ENCODE assay signal across 20 cellular contexts in genomic region chr11:61425367-61426131, GRCh38. TPM values are rescaled to one million over a fixed set of nuclear protein-coding genes. Genes with fewer than 3 reads are reported as not detected.
DNase-seq lines count a peak whose midpoint lies in the region; ATAC-seq lines count a peak whose summit lies in the region.
"Had no signal": no experiment of that assay in that cellular context is flagged by ENCODE, and none has a peak within 500 bp of the region (broad histone marks: within the 10 kb centered on the region; RNA-seq: fewer than 3 reads in every experiment).

No MANE protein-coding gene starts in this region.

- ATAC-seq in naive thymus-derived CD4-positive, alpha-beta T cell = no peak
- no peak for ATAC-seq in HG02588 (IDR thresholded peaks at IDR 0.05; ENCODE audit: unreplicated experiment)
- no peak for ATAC-seq in GM18867 (IDR thresholded peaks at IDR 0.05; ENCODE audit: unreplicated experiment)
- ATAC-seq: esophagus mucosa, gastroesophageal sphincter, upper lobe of right lung had no signal

- H3K4me1 Mint-ChIP-seq in activated CD4-positive, alpha-beta T cell treated with anti-CD3 and anti-CD28 coated beads, Interleukin-2, amount 10 ng/mL, durations not matched to agents 24 days and 14 days = peaks cover 38% of the 10 kb centered on the region
- peaks cover 54 to 84% (median 75%) of the 10 kb centered on the region in 3 donors for H3K4me1 Mint-ChIP-seq in CD8-positive, alpha-beta memory T cell
- H3K4me1 Mint-ChIP-seq in activated T-helper 1 cell treated with anti-CD3 and anti-CD28 coated beads, Interleukin-12 subunit alpha, Interleukin-12 subunit beta, Interleukin-2, Interleukin-4 antibody, amounts not matched to agents 30 ng/mL and 10 ng/mL and 1 ng/mL, durations not matched to agents 14 hours and 24 hours and 36 hours (ENCODE audit: low read depth) = peaks cover 62% of the 10 kb centered on the region
- H3K4me1 Mint-ChIP-seq in naive thymus-derived CD4-positive, alpha-beta T cell = peaks cover 35 to 83% (median 69%) of the 10 kb centered on the region in 7 donors

- no peaks in the 10 kb centered on the region for H3K9me3 ChIP-seq in CD8-positive, alpha-beta memory T cell (ENCODE audit: low read length)
- H3K9me3 ChIP-seq in naive thymus-derived CD4-positive, alpha-beta T cell (ENCODE audit: control insufficient read depth in 2 of 3, low read length in 3 of 3) = no peaks in the 10 kb centered on the region
- H3K9me3 ChIP-seq: adrenal gland, gastroesophageal sphincter, upper lobe of right lung had no signal

- H3K4me3 Mint-ChIP-seq in activated CD4-positive, alpha-beta T cell treated with anti-CD3 and anti-CD28 coated beads, Interleukin-2, amount 10 ng/mL, durations not matched to agents 24 days and 14 days = peak overlapping the region; percentile 30
- peak overlapping the region in 2 of 7 donors; percentile 61 to 75 for H3K4me3 Mint-ChIP-seq in CD8-positive, alpha-beta memory T cell
- no peak overlapping the region for H3K4me3 Mint-ChIP-seq in activated T-helper 1 cell treated with anti-CD3 and anti-CD28 coated beads, Interleukin-12 subunit alpha, Interleukin-12 subunit beta, Interleukin-2, Interleukin-4 antibody, amounts not matched to agents 30 ng/mL and 10 ng/mL and 1 ng/mL, durations not matched to agents 14 hours and 24 hours and 36 hours
- H3K4me3 Mint-ChIP-seq in naive thymus-derived CD4-positive, alpha-beta T cell = peak overlapping the region in 2 of 10 donors; percentile 7 to 46

- POLR2A ChIA-PET in CD8-positive, alpha-beta memory T cell (lab: Charles Lee) = interaction anchor here (0.6 kb wide), 1 partner anchor 1421 kb away, joined by 7 read pairs; no protein-coding TSS in a partner anchor
- POLR2A ChIA-PET in naive thymus-derived CD4-positive, alpha-beta T cell (lab: Charles Lee) = interaction anchor here (0.6 to 1.4 kb wide), 5 partner anchors 22 to 1132 kb away, joined by 3 to 7 read pairs (median 3); partner anchors contain the start of genes CYB561A3 and TMEM138

- peaks cover 45% of the 10 kb centered on the region for H3K36me3 ChIP-seq in CD8-positive, alpha-beta memory T cell (ENCODE audit: insufficient read depth, low read length)
- peaks cover 11 to 75% (median 39%) of the 10 kb centered on the region in 3 experiments for H3K36me3 ChIP-seq in naive thymus-derived CD4-positive, alpha-beta T cell (ENCODE audit: control insufficient read depth in 2 of 3, insufficient read depth in 3 of 3, low read length in 3 of 3)

- CTCF ChIA-PET in CD8-positive, alpha-beta memory T cell (lab: Charles Lee) = interaction anchor here (0.8 to 1.0 kb wide), 2 partner anchors 41 to 89 kb away, joined by 3 read pairs; no protein-coding TSS in a partner anchor
- CTCF ChIA-PET in naive thymus-derived CD4-positive, alpha-beta T cell (lab: Charles Lee) = interaction anchor here (0.9 to 1.3 kb wide), 3 partner anchors 9 to 25 kb away, joined by 3 read pairs; no protein-coding TSS in a partner anchor

- no peak overlapping the region for H3K4me3 ChIP-seq in CD8-positive, alpha-beta memory T cell (ENCODE audit: low read length)
- no peak overlapping the region for H3K4me3 ChIP-seq in naive thymus-derived CD4-positive, alpha-beta T cell (ENCODE audit: low read length)
- H3K4me3 ChIP-seq: adrenal gland, gastroesophageal sphincter, smooth muscle cell, upper lobe of right lung had no signal

- H3K4me1 ChIP-seq in CD8-positive, alpha-beta memory T cell (ENCODE audit: insufficient read depth, low read length) = peaks cover 36% of the 10 kb centered on the region
- H3K4me1 ChIP-seq in naive thymus-derived CD4-positive, alpha-beta T cell (ENCODE audit: control insufficient read depth in 2 of 2, insufficient read depth in 2 of 2, low read length in 2 of 2) = peaks cover 20 to 30% of the 10 kb centered on the region in 2 donors

- H3K36me3 Mint-ChIP-seq in activated CD4-positive, alpha-beta T cell treated with anti-CD3 and anti-CD28 coated beads, Interleukin-2, amount 10 ng/mL, durations not matched to agents 24 days and 14 days (ENCODE audit: low read depth) = peaks cover 75% of the 10 kb centered on the region
- peaks cover 0 to 85% (median 15%) of the 10 kb centered on the region in 3 donors for H3K36me3 Mint-ChIP-seq in CD8-positive, alpha-beta memory T cell
- peaks cover 62% of the 10 kb centered on the region for H3K36me3 Mint-ChIP-seq in activated T-helper 1 cell treated with anti-CD3 and anti-CD28 coated beads, Interleukin-12 subunit alpha, Interleukin-12 subunit beta, Interleukin-2, Interleukin-4 antibody, amounts not matched to agents 30 ng/mL and 10 ng/mL and 1 ng/mL, durations not matched to agents 14 hours and 24 hours and 36 hours (ENCODE audit: low read depth)
- peaks cover 0 to 45% (median 29%) of the 10 kb centered on the region in 5 donors for H3K36me3 Mint-ChIP-seq in naive thymus-derived CD4-positive, alpha-beta T cell

- no peaks in the 10 kb centered on the region for H3K27me3 Mint-ChIP-seq in activated CD4-positive, alpha-beta T cell treated with anti-CD3 and anti-CD28 coated beads, Interleukin-2, amount 10 ng/mL, durations not matched to agents 24 days and 14 days
- H3K27me3 Mint-ChIP-seq in CD8-positive, alpha-beta memory T cell = peaks cover 0 to 5% of the 10 kb centered on the region in 2 donors
- no peaks in the 10 kb centered on the region for H3K27me3 Mint-ChIP-seq in activated T-helper 1 cell treated with anti-CD3 and anti-CD28 coated beads, Interleukin-12 subunit alpha, Interleukin-12 subunit beta, Interleukin-2, Interleukin-4 antibody, amounts not matched to agents 30 ng/mL and 10 ng/mL and 1 ng/mL, durations not matched to agents 14 hours and 24 hours and 36 hours (ENCODE audit: insufficient read depth)
- H3K27me3 Mint-ChIP-seq in naive thymus-derived CD4-positive, alpha-beta T cell = peaks cover 0 to 2% (median 0%) of the 10 kb centered on the region in 5 donors

- intact Hi-C loops in activated CD4-positive, alpha-beta T cell treated with anti-CD3 and anti-CD28 coated beads, Interleukin-2, amount 10 ng/mL, durations not matched to agents 24 days and 14 days (cut with micrococcal nuclease) = loop anchor here (5.0 kb wide), 1 partner anchor 1247 kb away; the partner anchor contains the start of genes LBHD1 and UQCC3
- intact Hi-C loops in activated T-helper 1 cell treated with anti-CD3 and anti-CD28 coated beads, Interleukin-12 subunit alpha, Interleukin-12 subunit beta, Interleukin-2, Interleukin-4 antibody, amounts not matched to agents 30 ng/mL and 10 ng/mL and 1 ng/mL, durations not matched to agents 14 hours and 24 hours and 36 hours (cut with micrococcal nuclease) = no loop called here
- intact Hi-C loops in naive thymus-derived CD4-positive, alpha-beta T cell (cut with micrococcal nuclease) = loop anchor here (5.0 kb wide), 2 partner anchors 263 to 1758 kb away; partner anchors contain the start of genes VPS37C (in 2 of the 2) and PATL1 (in 1 of the 2)

- no peaks in the 10 kb centered on the region for H3K9me3 Mint-ChIP-seq in activated CD4-positive, alpha-beta T cell treated with anti-CD3 and anti-CD28 coated beads, Interleukin-2, amount 10 ng/mL, durations not matched to agents 24 days and 14 days
- no peaks in the 10 kb centered on the region for H3K9me3 Mint-ChIP-seq in CD8-positive, alpha-beta memory T cell
- no peaks in the 10 kb centered on the region for H3K9me3 Mint-ChIP-seq in activated T-helper 1 cell treated with anti-CD3 and anti-CD28 coated beads, Interleukin-12 subunit alpha, Interleukin-12 subunit beta, Interleukin-2, Interleukin-4 antibody, amounts not matched to agents 30 ng/mL and 10 ng/mL and 1 ng/mL, durations not matched to agents 14 hours and 24 hours and 36 hours
- H3K9me3 Mint-ChIP-seq in naive thymus-derived CD4-positive, alpha-beta T cell = no peaks in the 10 kb centered on the region

- H3K27ac Mint-ChIP-seq in activated CD4-positive, alpha-beta T cell treated with anti-CD3 and anti-CD28 coated beads, Interleukin-2, amount 10 ng/mL, durations not matched to agents 24 days and 14 days = no peak overlapping the region
- H3K27ac Mint-ChIP-seq in CD8-positive, alpha-beta memory T cell = peak overlapping the region in 6 of 8 donors; percentile 11 to 76 (median 61)
- peak overlapping the region; percentile 65 for H3K27ac Mint-ChIP-seq in activated T-helper 1 cell treated with anti-CD3 and anti-CD28 coated beads, Interleukin-12 subunit alpha, Interleukin-12 subunit beta, Interleukin-2, Interleukin-4 antibody, amounts not matched to agents 30 ng/mL and 10 ng/mL and 1 ng/mL, durations not matched to agents 14 hours and 24 hours and 36 hours
- peak overlapping the region in 5 of 9 donors; percentile 3 to 72 (median 58) for H3K27ac Mint-ChIP-seq in naive thymus-derived CD4-positive, alpha-beta T cell

- DNase-seq in activated CD4-positive, alpha-beta T cell treated with anti-CD3 and anti-CD28 coated beads, Interleukin-2, amount 10 ng/mL, durations not matched to agents 24 days and 14 days = no peak
- DNase-seq in activated CD4-positive, alpha-beta T cell treated with anti-CD3 and anti-CD28 coated beads, Interleukin-2, amount 50 U/mL, for 4 hours = no peak
- DNase-seq in CD8-positive, alpha-beta memory T cell = no peak
- DNase-seq in activated T-helper 1 cell treated with anti-CD3 and anti-CD28 coated beads, Interleukin-12 subunit alpha, Interleukin-12 subunit beta, Interleukin-2, Interleukin-4 antibody, amounts not matched to agents 30 ng/mL and 10 ng/mL and 1 ng/mL, durations not matched to agents 14 hours and 24 hours and 36 hours (ENCODE audit: low spot score) = no peak
- DNase-seq in naive thymus-derived CD4-positive, alpha-beta T cell = no peak
- DNase-seq in GOT3 (lab: John Stamatoyannopoulos, UW) = no peak
- DNase-seq: 8988T; adrenal gland; C1 segment of cervical spinal cord; DMS79; NCI-H1105; NCI-H524 treated with DMSO at 0.1 percent for 48 hours; stimulated activated CD4-positive, alpha-beta T cell treated with anti-CD3 and anti-CD28 coated beads, Interleukin-4, amount 100 ng/mL, for 1 hour; SW 1271; upper lobe of right lung had no signal

- H3K27me3 ChIP-seq in CD8-positive, alpha-beta memory T cell (ENCODE audit: insufficient read depth, low read length, poor library complexity, severe bottlenecking) = no peaks in the 10 kb centered on the region
- H3K27me3 ChIP-seq in naive thymus-derived CD4-positive, alpha-beta T cell (ENCODE audit: control insufficient read depth in 2 of 2, insufficient read depth in 2 of 2, low read length in 2 of 2) = no peaks in the 10 kb centered on the region
- H3K27me3 ChIP-seq: adrenal gland, gastroesophageal sphincter, upper lobe of right lung had no signal

- H3K27ac ChIP-seq in CD8-positive, alpha-beta memory T cell (ENCODE audit: low read depth, low read length) = no peak overlapping the region
- H3K27ac ChIP-seq in naive thymus-derived CD4-positive, alpha-beta T cell (ENCODE audit: low read depth, low read length) = peak overlapping the region; percentile 25
- H3K27ac ChIP-seq: adrenal gland, gastroesophageal sphincter, upper lobe of right lung had no signal

RNA-seq across cellular contexts. Expression of gene CPSF7, which starts 4.2 kb away (rescaled TPM):
- 140 and 143 TPM in 2 replicates for total RNA-seq in activated CD4-positive, alpha-beta T cell treated with anti-CD3 and anti-CD28 coated beads, Interleukin-2, amount 10 ng/mL, durations not matched to agents 24 days and 14 days
- 100 to 1,000 TPM; 128 to 140 TPM for total RNA-seq in CD8-positive, alpha-beta memory T cell
- polyA plus RNA-seq in CD8-positive, alpha-beta memory T cell = 32.9 TPM
- 141 and 148 TPM in 2 replicates for total RNA-seq in activated T-helper 1 cell treated with anti-CD3 and anti-CD28 coated beads, Interleukin-12 subunit alpha, Interleukin-12 subunit beta, Interleukin-2, Interleukin-4 antibody, amounts not matched to agents 30 ng/mL and 10 ng/mL and 1 ng/mL, durations not matched to agents 14 hours and 24 hours and 36 hours
- 100 to 1,000 TPM in 4 of 5 experiments, 10 to 100 TPM in 1; 96.0 to 174 (median 113) TPM for total RNA-seq in naive thymus-derived CD4-positive, alpha-beta T cell
- polyA plus RNA-seq in naive thymus-derived CD4-positive, alpha-beta T cell = 10 to 100 TPM; 27.5 to 35.3 TPM

RNA-seq across cellular contexts. Expression of gene SDHAF2, which starts 4.4 kb away (rescaled TPM):
- 46.0 and 46.1 TPM in 2 replicates for total RNA-seq in activated CD4-positive, alpha-beta T cell treated with anti-CD3 and anti-CD28 coated beads, Interleukin-2, amount 10 ng/mL, durations not matched to agents 24 days and 14 days
- total RNA-seq in CD8-positive, alpha-beta memory T cell = 10 to 100 TPM; 48.8 to 49.2 TPM
- 101 TPM for polyA plus RNA-seq in CD8-positive, alpha-beta memory T cell
- 49.5 and 58.1 TPM in 2 replicates for total RNA-seq in activated T-helper 1 cell treated with anti-CD3 and anti-CD28 coated beads, Interleukin-12 subunit alpha, Interleukin-12 subunit beta, Interleukin-2, Interleukin-4 antibody, amounts not matched to agents 30 ng/mL and 10 ng/mL and 1 ng/mL, durations not matched to agents 14 hours and 24 hours and 36 hours
- total RNA-seq in naive thymus-derived CD4-positive, alpha-beta T cell = 10 to 100 TPM; 36.1 to 56.6 (median 48.2) TPM
- 100 to 1,000 TPM; 100 to 116 TPM for polyA plus RNA-seq in naive thymus-derived CD4-positive, alpha-beta T cell

RNA-seq across cellular contexts. Expression of gene TMEM216, which starts 33.2 kb away (rescaled TPM):
- 17.0 and 18.3 TPM in 2 replicates for total RNA-seq in activated CD4-positive, alpha-beta T cell treated with anti-CD3 and anti-CD28 coated beads, Interleukin-2, amount 10 ng/mL, durations not matched to agents 24 days and 14 days
- 10 to 100 TPM; 16.8 to 17.5 TPM for total RNA-seq in CD8-positive, alpha-beta memory T cell
- polyA plus RNA-seq in CD8-positive, alpha-beta memory T cell = 53.2 TPM
- 18.8 and 20.2 TPM in 2 replicates for total RNA-seq in activated T-helper 1 cell treated with anti-CD3 and anti-CD28 coated beads, Interleukin-12 subunit alpha, Interleukin-12 subunit beta, Interleukin-2, Interleukin-4 antibody, amounts not matched to agents 30 ng/mL and 10 ng/mL and 1 ng/mL, durations not matched to agents 14 hours and 24 hours and 36 hours
- 10 to 100 TPM in 2 of 5 experiments, 1 to 10 TPM in 3; 4.7 to 17.2 (median 9.2) TPM for total RNA-seq in naive thymus-derived CD4-positive, alpha-beta T cell
- polyA plus RNA-seq in naive thymus-derived CD4-positive, alpha-beta T cell = 10 to 100 TPM; 34.7 to 35.8 TPM
